1 cellular context compared by ENCODE assay signal in genomic region chr16:85146532-85146797, GRCh38.
A peak's percentile ranks its signal among the peaks of the same experiment; 100 is the strongest.
TF ChIP-seq lines count a peak whose summit lies in the region.

No MANE protein-coding gene starts in this region.

TF ChIP-seq in K562, 482 proteins besides CTCF, POLR2A, EP300 and RAD21 (continues in another document):
- TF ChIP-seq MED1 (CRISPR knock-in tag; IDR thresholded peaks at IDR 0.05; ENCODE audit: borderline replicate concordance) (no peak), ADNP (tag; IDR thresholded peaks at IDR 0.05) (peak; percentile 53; the same call in 1 of the 2 replicates), POLR2AphosphoS5 (IDR thresholded peaks at IDR 0.05; ENCODE audit: control insufficient read depth, insufficient read depth, low read depth, low read length) (no peak), IRF9 (tag; IDR thresholded peaks at IDR 0.05) (no peak), ARID3B (CRISPR knock-in tag; IDR thresholded peaks at IDR 0.05; ENCODE audit: borderline replicate concordance) (no peak), FOXO4 (CRISPR knock-in tag; IDR thresholded peaks at IDR 0.05) (no peak), TFE3 (CRISPR knock-in tag; IDR thresholded peaks at IDR 0.05) (no peak), GTF2E2 (tag; IDR thresholded peaks at IDR 0.05) (no peak), NR2C1 (IDR thresholded peaks at IDR 0.05) (no peak), NR2C1 (tag; IDR thresholded peaks at IDR 0.05) (no peak), ZBTB8A (IDR thresholded peaks at IDR 0.05; ENCODE audit: partially characterized antibody) (no peak), GTF2F1 (IDR thresholded peaks at IDR 0.05; ENCODE audit: low read depth, low read length) (no peak), HDAC2 (IDR thresholded peaks at IDR 0.05) (peak; percentile 53; the same call in 1 of the 2 replicates), CBX1 (IDR thresholded peaks at IDR 0.05; ENCODE audit: low read depth) (0 out of 2 replicates have a peak, but pooled peaks have one; percentile 25), DIDO1 (tag; IDR thresholded peaks at IDR 0.05; ENCODE audit: low read depth) (no peak), YBX1 (IDR thresholded peaks at IDR 0.05) (no peak), BCOR (IDR thresholded peaks at IDR 0.05) (peak; percentile 96), ZNF232 (CRISPR knock-in tag; IDR thresholded peaks at IDR 0.05) (no peak), BCLAF1 (IDR thresholded peaks at IDR 0.05; ENCODE audit: borderline replicate concordance in 1 of 2, control insufficient read depth in 1 of 2, low read depth in 2 of 2, low read length in 1 of 2) (no peak), ZNF311 (CRISPR knock-in tag; IDR thresholded peaks at IDR 0.05) (no peak), RBM25 (IDR thresholded peaks at IDR 0.05; ENCODE audit: low read depth, low read length, severe bottlenecking) (peak; percentile 95), IRF1 (CRISPR knock-in tag; IDR thresholded peaks at IDR 0.05; ENCODE audit: borderline replicate concordance) (no peak), SLC30A9 (CRISPR knock-in tag; IDR thresholded peaks at IDR 0.05) (no peak), MLX (CRISPR knock-in tag; conservative IDR thresholded peaks at IDR 0.05) (no peak), SAFB2 (IDR thresholded peaks at IDR 0.05; ENCODE audit: borderline replicate concordance, low read depth, low read length, severe bottlenecking) (no peak), ZNF263 (CRISPR knock-in tag; IDR thresholded peaks at IDR 0.05; ENCODE audit: borderline replicate concordance) (no peak), FOXK1 (CRISPR knock-in tag; IDR thresholded peaks at IDR 0.05; ENCODE audit: borderline replicate concordance) (no peak), MBD1 (CRISPR knock-in tag; IDR thresholded peaks at IDR 0.05) (no peak), VEZF1 (CRISPR knock-in tag; IDR thresholded peaks at IDR 0.05) (no peak), CHD4 (IDR thresholded peaks at IDR 0.05; ENCODE audit: insufficient read depth, insufficient replicate concordance, low read depth, low read length, poor library complexity, severe bottlenecking) (no peak), RFX1 (IDR thresholded peaks at IDR 0.05) (no peak)
